ENCODE assay signal across 8 cellular contexts in genomic region chr16:30805370-30806169, GRCh38. TPM values are rescaled to one million over a fixed set of nuclear protein-coding genes. Genes with fewer than 3 reads are reported as not detected.
DNase-seq lines count a peak whose midpoint lies in the region; ATAC-seq and TF ChIP-seq lines count a peak whose summit lies in the region.

No MANE protein-coding gene starts in this region.

- H3K9me2 ChIP-seq in Loucy (replicated peaks; ENCODE audit: low read depth, low read length): no peaks in the 10 kb centered on the region

- no peaks in the 10 kb centered on the region for H4K20me1 ChIP-seq in Loucy (ENCODE audit: insufficient read depth, low read length, poor library complexity, severe bottlenecking)

- intact Hi-C loops in left cardiac atrium (cut with DNase I): loop anchor here in 1 of 2 donors (1.0 kb wide), 1 partner anchor 18 kb away; the partner anchor contains the start of gene ZNF629

- H3K4me3 ChIP-seq in Loucy (ENCODE audit: low read length, poor library complexity, severe bottlenecking) (peak overlapping the region; percentile 87), parathyroid adenoma (ENCODE audit: low read depth, low read length) (peak overlapping the region; percentile 90)

- TF ChIP-seq CTCF in Loucy (conservative IDR thresholded peaks at IDR 0.05; ENCODE audit: low read length): no peak
- TF ChIP-seq CTCF in parathyroid adenoma (IDR thresholded peaks at IDR 0.05): peak; percentile 29

- H3K4me1 ChIP-seq in Loucy (ENCODE audit: insufficient read depth, low read length, poor library complexity, severe bottlenecking) (peaks cover 15% of the 10 kb centered on the region), parathyroid adenoma (peaks cover 9% of the 10 kb centered on the region)

- peak; percentile 97 to 99 for ATAC-seq in left cardiac atrium
- no peak for ATAC-seq in GM18909 (IDR thresholded peaks at IDR 0.05; ENCODE audit: poor library complexity, unreplicated experiment)
- ATAC-seq in GM19351 (IDR thresholded peaks at IDR 0.05; ENCODE audit: unreplicated experiment): no peak

- H3K27ac ChIP-seq in parathyroid adenoma: peak overlapping the region; percentile 90

- H3K9me3 ChIP-seq in Loucy (ENCODE audit: insufficient read depth, low read depth, low read length) (no peaks in the 10 kb centered on the region), parathyroid adenoma (ENCODE audit: control insufficient read depth, low read length) (no peaks in the 10 kb centered on the region)

- H3K79me2 ChIP-seq in Loucy (ENCODE audit: insufficient read depth, low read length) (no peaks in the 10 kb centered on the region), parathyroid adenoma (no peaks in the 10 kb centered on the region)

- H3K4me2 ChIP-seq in Loucy (ENCODE audit: low read depth, low read length, poor library complexity, severe bottlenecking) (peak overlapping the region; percentile 86), parathyroid adenoma (ENCODE audit: low read length) (peak overlapping the region; percentile 87)

- no peaks in the 10 kb centered on the region for H3F3A ChIP-seq in Loucy (ENCODE audit: low read depth)

- H3K9ac ChIP-seq in Loucy (ENCODE audit: low read depth, low read length, poor library complexity, severe bottlenecking) (peak overlapping the region; percentile 94), parathyroid adenoma (peak overlapping the region; percentile 67)

- H2AFZ ChIP-seq in Loucy (ENCODE audit: low read length) (peak overlapping the region; percentile 92), parathyroid adenoma (peak overlapping the region; percentile 100)

- no peaks in the 10 kb centered on the region for H3K36me3 ChIP-seq in Loucy (ENCODE audit: insufficient read depth, low read length)
- no peaks in the 10 kb centered on the region for H3K36me3 ChIP-seq in parathyroid adenoma (ENCODE audit: control insufficient read depth, insufficient read depth, low read length)

- peak; percentile 68 for DNase-seq in GM04504 (ENCODE audit: low read depth)
- DNase-seq in T follicular helper cell (ENCODE audit: low read depth): peak; percentile 37
- DNase-seq in anterior cingulate cortex (lab: John Stamatoyannopoulos, UW): peak; percentile 24 to 89 (median 77)
- DNase-seq in left cardiac atrium: peak; percentile 94

- H3K27me3 ChIP-seq in Loucy (ENCODE audit: insufficient read depth, low read length, poor library complexity, severe bottlenecking) (no peaks in the 10 kb centered on the region), parathyroid adenoma (ENCODE audit: control insufficient read depth, insufficient read depth, low read length) (no peaks in the 10 kb centered on the region)

RNA-seq across cellular contexts. Expression of gene ZNF629, which starts 18.6 kb away (rescaled TPM):
- total RNA-seq in left cardiac atrium: 10 to 100 TPM; 16.6 to 28.3 TPM

RNA-seq across cellular contexts. Expression of gene RNF40, which starts 43.4 kb away (rescaled TPM):
- total RNA-seq in left cardiac atrium: 10 to 100 TPM; 41.2 to 72.1 TPM

RNA-seq across cellular contexts. Expression of gene CFAP119, which starts 43.7 kb away (rescaled TPM):
- total RNA-seq in left cardiac atrium: 1 to 10 TPM in 1 of 2 donors, under 1 TPM in 1; 0.52 to 1.1 TPM

RNA-seq across cellular contexts. Expression of gene PHKG2, which starts 57.3 kb away (rescaled TPM):
- 10 to 100 TPM; 17.8 to 18.6 TPM for total RNA-seq in left cardiac atrium

Comparison
In these comparisons a context has a peak if more than half of its experiments do, and no peak if none do; other contexts are left out.
1. DNase-seq: peak in every context shown above with its lines; median percentile 94 in left cardiac atrium; 77 in anterior cingulate cortex; 68 in GM04504; 37 in T follicular helper cell.
2. ATAC-seq: peak in left cardiac atrium (2 of 2); none in GM18909 (single experiment) and GM19351 (single experiment).